Comparison of ENCODE assay signal across 20 cellular contexts in genomic region chr3:50289130-50289529, GRCh38. TPM values are rescaled to one million over a fixed set of nuclear protein-coding genes. Genes with fewer than 3 reads are reported as not detected.
"Had no signal": no experiment of that assay in that cellular context is flagged by ENCODE, and none has a peak within 500 bp of the region (broad histone marks: within the 10 kb centered on the region; RNA-seq: fewer than 3 reads in every experiment).

No MANE protein-coding gene starts in this region.

- H3K27me3 Mint-ChIP-seq: activated naive CD4-positive, alpha-beta T cell treated with anti-CD3 and anti-CD28 coated beads, Interleukin-2, amount 10 ng/mL, durations not matched to agents 7 days and 5 days; memory B cell; stimulated activated memory B cell treated with anti-CD40 and anti-IgM and Interleukin-4, amounts not matched to agents 10 μg/mL and 1 μg/mL and 100 μg/mL, for 72 hours had no signal

- H3K9me3 ChIP-seq: esophagus muscularis mucosa, gastroesophageal sphincter, heart left ventricle, upper lobe of right lung had no signal

- H3K27ac ChIP-seq: esophagus muscularis mucosa, gastroesophageal sphincter, parathyroid adenoma, upper lobe of right lung had no signal

- ATAC-seq: activated CD4-positive, CD25-positive, alpha-beta regulatory T cell treated with anti-CD3 and anti-CD28 coated beads, Interleukin-2, amount 50 U/mL, for 24 hours; gastroesophageal sphincter; heart left ventricle; left ventricle myocardium superior; sciatic nerve; stimulated activated memory B cell treated with anti-CD40 and anti-IgM and Interleukin-4, amounts not matched to agents 10 μg/mL and 1 μg/mL and 100 μg/mL, for 72 hours; upper lobe of right lung had no signal

- H3K9me3 Mint-ChIP-seq: activated naive CD4-positive, alpha-beta T cell treated with anti-CD3 and anti-CD28 coated beads, Interleukin-2, amount 10 ng/mL, durations not matched to agents 7 days and 5 days; memory B cell; stimulated activated memory B cell treated with anti-CD40 and anti-IgM and Interleukin-4, amounts not matched to agents 10 μg/mL and 1 μg/mL and 100 μg/mL, for 72 hours; T-helper 1 cell treated with Interleukin-12 subunit alpha and Interleukin-12 subunit beta and Interleukin-4 antibody, amounts not matched to agents 30 μg/mL and 1 μg/mL, for 36 hours had no signal

- DNase-seq: activated CD8-positive, alpha-beta memory T cell treated with anti-CD3 and anti-CD28 coated beads, Interleukin-2, amount 50 U/mL, for 4 hours; activated naive CD4-positive, alpha-beta T cell treated with anti-CD3 and anti-CD28 coated beads, Interleukin-2, amount 10 ng/mL, durations not matched to agents 7 days and 5 days; dermis blood vessel endothelial cell; effector memory CD4-positive, alpha-beta T cell; kidney glomerular epithelial cell; left ventricle myocardium superior; stimulated activated CD4-positive, alpha-beta T cell treated with anti-CD3 and anti-CD28 coated beads, Interleukin-4, amount 100 ng/mL, for 4 hours; upper lobe of right lung had no signal

- H2AFZ ChIP-seq: parathyroid adenoma had no signal

- H3K27ac Mint-ChIP-seq: activated naive CD4-positive, alpha-beta T cell treated with anti-CD3 and anti-CD28 coated beads, Interleukin-2, amount 10 ng/mL, durations not matched to agents 7 days and 5 days; memory B cell; stimulated activated memory B cell treated with anti-CD40 and anti-IgM and Interleukin-4, amounts not matched to agents 10 μg/mL and 1 μg/mL and 100 μg/mL, for 72 hours; T-helper 1 cell treated with Interleukin-12 subunit alpha and Interleukin-12 subunit beta and Interleukin-4 antibody, amounts not matched to agents 30 μg/mL and 1 μg/mL, for 36 hours had no signal

- H3K4me3 ChIP-seq: esophagus muscularis mucosa, gastroesophageal sphincter, heart left ventricle, upper lobe of right lung had no signal

- H3K27me3 ChIP-seq: esophagus muscularis mucosa, gastroesophageal sphincter, heart left ventricle, upper lobe of right lung had no signal

- H3K9ac ChIP-seq: parathyroid adenoma had no signal

- H3K4me3 Mint-ChIP-seq: activated naive CD4-positive, alpha-beta T cell treated with anti-CD3 and anti-CD28 coated beads, Interleukin-2, amount 10 ng/mL, durations not matched to agents 7 days and 5 days; memory B cell; stimulated activated memory B cell treated with anti-CD40 and anti-IgM and Interleukin-4, amounts not matched to agents 10 μg/mL and 1 μg/mL and 100 μg/mL, for 72 hours; T-helper 1 cell treated with Interleukin-12 subunit alpha and Interleukin-12 subunit beta and Interleukin-4 antibody, amounts not matched to agents 30 μg/mL and 1 μg/mL, for 36 hours had no signal

RNA-seq across cellular contexts. Expression of gene LSMEM2, which starts 10.2 kb away (rescaled TPM):
- total RNA-seq: chondrocyte, dermis blood vessel endothelial cell, endothelial cell of umbilical vein, esophagus muscularis mucosa, gastroesophageal sphincter, mononuclear cell, upper lobe of right lung had no signal
- polyA plus RNA-seq: endothelial cell of umbilical vein had no signal

RNA-seq across cellular contexts. Expression of gene HYAL1, which starts 14.2 kb away (rescaled TPM):
- total RNA-seq: mononuclear cell had no signal
